ENCODE assay signal across 37 cellular contexts in the genomic region with DNA sequence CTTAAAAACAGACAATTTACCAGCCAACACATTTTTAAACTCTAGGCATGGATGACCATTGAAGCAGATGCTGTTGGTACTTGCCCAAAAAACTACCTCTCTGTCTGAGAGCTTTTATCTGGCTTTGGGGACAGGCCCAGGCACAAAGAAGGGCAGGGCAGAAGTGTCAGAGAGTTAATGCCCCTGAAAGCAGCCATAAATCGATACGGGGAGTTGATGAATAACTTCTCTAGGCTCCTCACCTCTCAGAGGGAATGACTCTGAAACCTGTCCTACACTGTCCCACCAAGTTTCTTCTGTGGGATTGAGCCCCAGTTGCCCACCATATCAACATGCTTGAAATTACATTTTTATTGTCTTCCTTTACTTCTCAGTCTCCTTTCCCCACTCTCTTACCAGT.
"Had no signal": no experiment of that assay in that cellular context is flagged by ENCODE, and none has a peak within 500 bp of the region (broad histone marks: within the 10 kb centered on the region; RNA-seq: fewer than 3 reads in every experiment).

No MANE protein-coding gene starts in this region.

- H3K27ac Mint-ChIP-seq: activated B cell treated with CpG ODN at 0.5 μM for 24 hours; activated CD4-positive, alpha-beta memory T cell treated with anti-CD3 and anti-CD28 coated beads for 36 hours; activated naive CD4-positive, alpha-beta T cell treated with anti-CD3 and anti-CD28 coated beads for 36 hours; activated naive CD4-positive, alpha-beta T cell treated with anti-CD3 and anti-CD28 coated beads, Interleukin-2, amount 50 U/mL, for 72 hours; activated T-helper 1 cell treated with anti-CD3 and anti-CD28 coated beads, Interleukin-12 subunit alpha, Interleukin-12 subunit beta, Interleukin-2, Interleukin-4 antibody, amounts not matched to agents 30 ng/mL and 10 ng/mL and 1 ng/mL, durations not matched to agents 14 hours and 24 hours and 36 hours had no signal

- H3K27ac ChIP-seq: adrenal gland, body of pancreas, breast epithelium, Peyer's patch, SJSA1, VCaP had no signal

- H3K4me1 ChIP-seq: adrenal gland, body of pancreas, breast epithelium, Peyer's patch, SJSA1 had no signal

- H3K4me3 ChIP-seq: adrenal gland, body of pancreas, breast epithelium, MG63, Peyer's patch, SJSA1 had no signal

- H3K4me1 Mint-ChIP-seq: activated B cell treated with CpG ODN at 0.5 μM for 24 hours had no signal

- H3K36me3 Mint-ChIP-seq: activated CD4-positive, alpha-beta memory T cell treated with anti-CD3 and anti-CD28 coated beads for 36 hours; activated naive CD4-positive, alpha-beta T cell treated with anti-CD3 and anti-CD28 coated beads, Interleukin-2, amount 50 U/mL, for 72 hours had no signal

- H3K27me3 ChIP-seq: adrenal gland, body of pancreas, breast epithelium, MG63, Peyer's patch, SJSA1 had no signal

- H3K36me3 ChIP-seq: adrenal gland, breast epithelium, MG63, Peyer's patch, SJSA1 had no signal

- H3K4me3 Mint-ChIP-seq: activated B cell treated with CpG ODN at 0.5 μM for 24 hours; activated CD4-positive, alpha-beta memory T cell treated with anti-CD3 and anti-CD28 coated beads for 36 hours; activated naive CD4-positive, alpha-beta T cell treated with anti-CD3 and anti-CD28 coated beads for 36 hours; activated T-cell treated with anti-CD3 and anti-CD28 coated beads, Interleukin-2, amount 50 U/mL, for 4 hours; activated T-helper 1 cell treated with anti-CD3 and anti-CD28 coated beads, Interleukin-12 subunit alpha, Interleukin-12 subunit beta, Interleukin-2, Interleukin-4 antibody, amounts not matched to agents 30 ng/mL and 10 ng/mL and 1 ng/mL, durations not matched to agents 14 hours and 24 hours and 36 hours had no signal

- H3K9me3 ChIP-seq: adrenal gland, body of pancreas, breast epithelium, MG63, Peyer's patch, SJSA1 had no signal

- H3K9me3 Mint-ChIP-seq: activated B cell treated with CpG ODN at 0.5 μM for 24 hours; activated CD4-positive, alpha-beta memory T cell treated with anti-CD3 and anti-CD28 coated beads for 36 hours; activated naive CD4-positive, alpha-beta T cell treated with anti-CD3 and anti-CD28 coated beads for 36 hours; activated naive CD4-positive, alpha-beta T cell treated with anti-CD3 and anti-CD28 coated beads, Interleukin-2, amount 50 U/mL, for 72 hours; activated T-cell treated with anti-CD3 and anti-CD28 coated beads, Interleukin-2, amount 50 U/mL, for 4 hours; activated T-helper 1 cell treated with anti-CD3 and anti-CD28 coated beads, Interleukin-12 subunit alpha, Interleukin-12 subunit beta, Interleukin-2, Interleukin-4 antibody, amounts not matched to agents 30 ng/mL and 10 ng/mL and 1 ng/mL, durations not matched to agents 14 hours and 24 hours and 36 hours had no signal

- DNase-seq: activated B cell treated with CpG ODN at 0.5 μM for 24 hours; activated CD4-positive, alpha-beta memory T cell treated with anti-CD3 and anti-CD28 coated beads for 36 hours; activated CD4-positive, alpha-beta T cell treated with anti-CD3 and anti-CD28 coated beads for 4 hours; activated CD4-positive, alpha-beta T cell treated with anti-CD3 and anti-CD28 coated beads, Interleukin-2, amount 50 U/mL, for 1 hour; activated CD4-positive, CD25-positive, alpha-beta regulatory T cell treated with anti-CD3 and anti-CD28 coated beads, Interleukin-2, amount 50 U/mL, for 72 hours; activated CD8-positive, alpha-beta memory T cell treated with anti-CD3 and anti-CD28 coated beads, Interleukin-2, amount 50 U/mL, for 4 hours; activated gamma-delta T cell treated with Interleukin-2 at 50 U/mL for 16 hours; activated naive CD4-positive, alpha-beta T cell treated with anti-CD3 and anti-CD28 coated beads for 36 hours; activated T-cell treated with anti-CD3 and anti-CD28 coated beads for 4 hours; activated T-cell treated with anti-CD3 and anti-CD28 coated beads, Interleukin-2, amount 50 U/mL, for 4 hours; adrenal gland; body of pancreas; Kasumi-1; KBM-7; MG63; NCI-H1048; NCI-H1105 treated with DMSO at 0.1 percent for 48 hours; NCI-H1436; NCI-H1694 treated with DMSO at 0.1 percent for 48 hours; NCI-H2029; NCI-H345; NCI-H524 treated with DMSO at 0.1 percent for 48 hours; NCI-H748 treated with DMSO at 0.1 percent for 48 hours; NK-92 treated with Interleukin-12 subunit alpha and Interleukin-12 subunit beta, amount 100 ng/mL, for 24 hours; PC-3; Peyer's patch; RPMI8226; SHP77 treated with DMSO at 0.1 percent for 48 hours; SW 1271; T-helper 1 cell; T-helper 2 cell; T-helper 9 cell had no signal
